11 cellular contexts compared by ENCODE assay signal in genomic region chr13:25836709-25837316, GRCh38.
"Had no signal": no experiment of that assay in that cellular context is flagged by ENCODE, and none has a peak within 500 bp of the region (broad histone marks: within the 10 kb centered on the region; RNA-seq: fewer than 3 reads in every experiment).

No MANE protein-coding gene starts in this region.

- H3K9me3 Mint-ChIP-seq: activated naive CD8-positive, alpha-beta T cell treated with anti-CD3 and anti-CD28 coated beads for 36 hours; T-helper 2 cell treated with Interferon-gamma antibody and Interleukin-4, amounts not matched to agents 5 μg/mL and 100 μg/mL, for 36 hours had no signal

- H3K36me3 ChIP-seq: gastroesophageal sphincter, right atrium auricular region had no signal

- DNase-seq: activated effector memory CD4-positive, alpha-beta T cell treated with Interleukin-2 at 50 U/mL for 16 hours; activated naive CD8-positive, alpha-beta T cell treated with anti-CD3 and anti-CD28 coated beads for 36 hours; kidney; posterior cingulate gyrus; stimulated activated naive B cell treated with anti-CD40 and anti-IgM and Interleukin-4, amounts not matched to agents 10 μg/mL and 1 μg/mL and 100 μg/mL, for 72 hours; trophoblast cell had no signal

- H3K4me3 Mint-ChIP-seq: activated naive CD8-positive, alpha-beta T cell treated with anti-CD3 and anti-CD28 coated beads for 36 hours; mesothelial cell of epicardium; stimulated activated naive B cell treated with anti-CD40 and anti-IgM and Interleukin-4, amounts not matched to agents 10 μg/mL and 1 μg/mL and 100 μg/mL, for 72 hours; T-helper 2 cell treated with Interferon-gamma antibody and Interleukin-4, amounts not matched to agents 5 μg/mL and 100 μg/mL, for 36 hours had no signal

- H3K36me3 Mint-ChIP-seq: activated naive CD8-positive, alpha-beta T cell treated with anti-CD3 and anti-CD28 coated beads for 36 hours; stimulated activated naive B cell treated with anti-CD40 and anti-IgM and Interleukin-4, amounts not matched to agents 10 μg/mL and 1 μg/mL and 100 μg/mL, for 72 hours had no signal

- H3K27ac Mint-ChIP-seq: activated naive CD8-positive, alpha-beta T cell treated with anti-CD3 and anti-CD28 coated beads for 36 hours; mesothelial cell of epicardium; stimulated activated naive B cell treated with anti-CD40 and anti-IgM and Interleukin-4, amounts not matched to agents 10 μg/mL and 1 μg/mL and 100 μg/mL, for 72 hours; T-helper 2 cell treated with Interferon-gamma antibody and Interleukin-4, amounts not matched to agents 5 μg/mL and 100 μg/mL, for 36 hours had no signal

- H3K4me1 Mint-ChIP-seq: stimulated activated naive B cell treated with anti-CD40 and anti-IgM and Interleukin-4, amounts not matched to agents 10 μg/mL and 1 μg/mL and 100 μg/mL, for 72 hours had no signal

- H3K4me3 ChIP-seq: gastroesophageal sphincter, right atrium auricular region, skin epidermis had no signal

- H3K27me3 ChIP-seq: gastroesophageal sphincter, right atrium auricular region had no signal

- H3K27me3 Mint-ChIP-seq: activated naive CD8-positive, alpha-beta T cell treated with anti-CD3 and anti-CD28 coated beads for 36 hours had no signal

- H3K4me1 ChIP-seq: gastroesophageal sphincter, right atrium auricular region had no signal

- H3K27ac ChIP-seq: gastroesophageal sphincter, right atrium auricular region had no signal

- H3K9me3 ChIP-seq: gastroesophageal sphincter, right atrium auricular region had no signal
